8 cellular contexts compared by ENCODE assay signal in the genomic region with DNA sequence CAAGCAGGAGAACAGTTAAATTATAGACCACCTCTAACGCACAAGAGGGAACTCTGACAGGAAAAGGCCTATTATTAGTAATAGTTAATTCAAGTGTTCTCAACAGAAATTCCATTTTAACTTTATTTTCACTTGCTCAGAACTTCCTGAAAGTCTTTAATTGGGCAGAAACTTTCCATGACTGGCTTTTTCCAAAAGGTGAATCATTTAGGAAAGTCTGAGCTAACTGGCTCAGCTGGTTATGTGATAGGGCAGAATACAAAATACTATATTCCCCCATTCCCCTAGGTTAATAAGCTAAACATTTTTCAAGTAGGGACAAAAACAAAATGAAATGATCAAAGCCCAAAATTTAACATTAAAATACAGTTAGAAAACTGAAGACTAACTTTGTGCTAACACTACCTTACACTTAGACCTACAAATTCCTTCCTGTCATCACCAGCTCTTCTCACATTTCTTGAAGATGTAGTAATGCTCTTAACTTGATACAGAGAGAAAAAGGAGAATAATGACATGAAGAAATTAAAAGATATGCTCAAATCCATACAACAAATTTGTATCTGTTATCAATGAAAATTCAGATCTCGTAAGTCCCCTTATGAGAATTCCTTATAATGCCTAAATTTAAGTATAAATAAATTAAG. TPM values are rescaled to one million over a fixed set of nuclear protein-coding genes. Genes with fewer than 3 reads are reported as not detected.
A peak's percentile ranks its signal among the peaks of the same experiment; 100 is the strongest.
DNase-seq lines count a peak whose midpoint lies in the region; ATAC-seq and TF ChIP-seq lines count a peak whose summit lies in the region.

No MANE protein-coding gene starts in this region.

- peaks cover 26% of the 10 kb centered on the region for H3K36me3 Mint-ChIP-seq in WTC11

- H3K27ac Mint-ChIP-seq in WTC11 = 0 out of 2 replicates have a peak overlapping the region, but pooled peaks have one; percentile 55

- CTCF ChIA-PET in WTC11 (lab: Charles Lee) = interaction anchor here (0.8 to 1.3 kb wide), 2 partner anchors 10 to 17 kb away, joined by 3 read pairs; no protein-coding TSS in a partner anchor

- no peak overlapping the region for H3K4me3 Mint-ChIP-seq in WTC11

- POLR2A ChIA-PET in WTC11 (lab: Charles Lee) = no interaction called here

- H3K9me3 Mint-ChIP-seq in WTC11 = no peaks in the 10 kb centered on the region

- no peak overlapping the region for H3K4me3 ChIP-seq in fibroblast of pulmonary artery (replicated peaks; ENCODE audit: low read depth, low read length)

- no peaks in the 10 kb centered on the region for H3K4me1 Mint-ChIP-seq in WTC11

- ATAC-seq in WTC11 (no peak), HG03342 (IDR thresholded peaks at IDR 0.05; ENCODE audit: unreplicated experiment) (no peak)

- DNase-seq in EL (peak; percentile 52), WTC11 (ENCODE audit: low spot score) (no peak), fibroblast of pulmonary artery (ENCODE audit: low read depth) (peak; percentile 62), pulmonary artery endothelial cell (ENCODE audit: low read depth, low spot score) (peak; percentile 62), islet precursor cell (no peak), Ammon's horn (ENCODE audit: low spot score) (no peak), LoVo (ENCODE audit: low spot score) (no peak)

- TF ChIP-seq CTCF in WTC11 (IDR thresholded peaks at IDR 0.05) = no peak
- TF ChIP-seq CTCF in fibroblast of pulmonary artery (IDR thresholded peaks at IDR 0.05; ENCODE audit: low read length, missing control alignments) = no peak

- H3K27me3 Mint-ChIP-seq in WTC11 (ENCODE audit: low read depth) = no peaks in the 10 kb centered on the region

TF ChIP-seq in WTC11, 78 proteins besides CTCF, POLR2A, EP300 and RAD21:
- TF ChIP-seq ZNF416 (CRISPR knock-in tag; IDR thresholded peaks at IDR 0.05) = no peak
- TF ChIP-seq, protein P1, sequence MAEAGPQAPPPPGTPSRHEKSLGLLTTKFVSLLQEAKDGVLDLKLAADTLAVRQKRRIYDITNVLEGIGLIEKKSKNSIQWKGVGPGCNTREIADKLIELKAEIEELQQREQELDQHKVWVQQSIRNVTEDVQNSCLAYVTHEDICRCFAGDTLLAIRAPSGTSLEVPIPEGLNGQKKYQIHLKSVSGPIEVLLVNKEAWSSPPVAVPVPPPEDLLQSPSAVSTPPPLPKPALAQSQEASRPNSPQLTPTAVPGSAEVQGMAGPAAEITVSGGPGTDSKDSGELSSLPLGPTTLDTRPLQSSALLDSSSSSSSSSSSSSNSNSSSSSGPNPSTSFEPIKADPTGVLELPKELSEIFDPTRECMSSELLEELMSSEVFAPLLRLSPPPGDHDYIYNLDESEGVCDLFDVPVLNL (CRISPR knock-in tag; IDR thresholded peaks at IDR 0.05; ENCODE audit: borderline replicate concordance, low read depth) = no peak
- TF ChIP-seq FOXJ3 (CRISPR knock-in tag; IDR thresholded peaks at IDR 0.05; ENCODE audit: borderline replicate concordance) = no peak
- TF ChIP-seq RORB (CRISPR knock-in tag; IDR thresholded peaks at IDR 0.05) = no peak
- TF ChIP-seq, protein P2, sequence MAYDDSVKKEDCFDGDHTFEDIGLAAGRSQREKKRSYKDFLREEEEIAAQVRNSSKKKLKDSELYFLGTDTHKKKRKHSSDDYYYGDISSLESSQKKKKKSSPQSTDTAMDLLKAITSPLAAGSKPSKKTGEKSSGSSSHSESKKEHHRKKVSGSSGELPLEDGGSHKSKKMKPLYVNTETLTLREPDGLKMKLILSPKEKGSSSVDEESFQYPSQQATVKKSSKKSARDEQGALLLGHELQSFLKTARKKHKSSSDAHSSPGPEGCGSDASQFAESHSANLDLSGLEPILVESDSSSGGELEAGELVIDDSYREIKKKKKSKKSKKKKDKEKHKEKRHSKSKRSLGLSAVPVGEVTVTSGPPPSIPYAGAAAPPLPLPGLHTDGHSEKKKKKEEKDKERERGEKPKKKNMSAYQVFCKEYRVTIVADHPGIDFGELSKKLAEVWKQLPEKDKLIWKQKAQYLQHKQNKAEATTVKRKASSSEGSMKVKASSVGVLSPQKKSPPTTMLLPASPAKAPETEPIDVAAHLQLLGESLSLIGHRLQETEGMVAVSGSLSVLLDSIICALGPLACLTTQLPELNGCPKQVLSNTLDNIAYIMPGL (CRISPR knock-in tag; IDR thresholded peaks at IDR 0.05) = no peak
- TF ChIP-seq ZNF263 (CRISPR knock-in tag; IDR thresholded peaks at IDR 0.05; ENCODE audit: low read depth) = no peak
- TF ChIP-seq, protein P3, sequence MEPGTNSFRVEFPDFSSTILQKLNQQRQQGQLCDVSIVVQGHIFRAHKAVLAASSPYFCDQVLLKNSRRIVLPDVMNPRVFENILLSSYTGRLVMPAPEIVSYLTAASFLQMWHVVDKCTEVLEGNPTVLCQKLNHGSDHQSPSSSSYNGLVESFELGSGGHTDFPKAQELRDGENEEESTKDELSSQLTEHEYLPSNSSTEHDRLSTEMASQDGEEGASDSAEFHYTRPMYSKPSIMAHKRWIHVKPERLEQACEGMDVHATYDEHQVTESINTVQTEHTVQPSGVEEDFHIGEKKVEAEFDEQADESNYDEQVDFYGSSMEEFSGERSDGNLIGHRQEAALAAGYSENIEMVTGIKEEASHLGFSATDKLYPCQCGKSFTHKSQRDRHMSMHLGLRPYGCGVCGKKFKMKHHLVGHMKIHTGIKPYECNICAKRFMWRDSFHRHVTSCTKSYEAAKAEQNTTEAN (CRISPR knock-in tag; IDR thresholded peaks at IDR 0.05) = no peak
- no peak for TF ChIP-seq SMAD4 (CRISPR knock-in tag; IDR thresholded peaks at IDR 0.05)
- TF ChIP-seq, protein P4, sequence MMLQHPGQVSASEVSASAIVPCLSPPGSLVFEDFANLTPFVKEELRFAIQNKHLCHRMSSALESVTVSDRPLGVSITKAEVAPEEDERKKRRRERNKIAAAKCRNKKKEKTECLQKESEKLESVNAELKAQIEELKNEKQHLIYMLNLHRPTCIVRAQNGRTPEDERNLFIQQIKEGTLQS (CRISPR knock-in tag; conservative IDR thresholded peaks at IDR 0.05) = no peak
- TF ChIP-seq, protein P5, sequence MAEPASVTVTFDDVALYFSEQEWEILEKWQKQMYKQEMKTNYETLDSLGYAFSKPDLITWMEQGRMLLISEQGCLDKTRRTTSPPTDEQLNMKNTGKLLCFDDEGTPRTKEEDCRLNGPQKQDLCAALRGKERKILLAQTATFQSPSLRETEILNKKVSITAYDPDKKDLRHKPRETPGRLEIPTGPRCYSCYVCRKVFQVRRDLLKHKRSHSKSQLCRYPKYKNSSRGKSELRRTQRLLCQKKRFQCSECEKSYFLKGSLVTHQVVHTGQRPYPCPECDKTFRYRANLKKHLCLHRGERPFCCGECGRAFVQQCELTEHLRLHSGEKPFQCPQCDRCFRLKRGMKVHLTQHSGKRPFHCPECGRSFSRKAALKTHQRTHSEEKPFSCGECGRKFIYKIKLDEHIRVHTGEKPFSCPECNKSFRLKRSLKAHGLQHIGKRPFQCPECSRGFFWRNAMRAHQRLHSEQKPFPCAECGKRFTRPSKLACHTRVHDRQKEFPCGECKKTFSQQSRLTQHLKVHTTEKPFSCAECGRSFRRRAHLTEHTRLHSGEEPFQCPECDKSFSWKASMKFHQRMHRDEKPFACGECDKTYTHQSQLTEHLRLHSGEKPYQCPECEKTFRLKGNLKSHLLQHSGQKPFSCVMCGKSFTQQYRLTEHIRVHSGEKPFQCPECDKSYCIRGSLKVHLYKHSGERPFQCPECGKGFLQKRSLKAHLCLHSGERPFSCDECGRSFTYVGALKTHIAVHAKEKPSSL (CRISPR knock-in tag; conservative IDR thresholded peaks at IDR 0.05) = no peak
- TF ChIP-seq, protein P6, sequence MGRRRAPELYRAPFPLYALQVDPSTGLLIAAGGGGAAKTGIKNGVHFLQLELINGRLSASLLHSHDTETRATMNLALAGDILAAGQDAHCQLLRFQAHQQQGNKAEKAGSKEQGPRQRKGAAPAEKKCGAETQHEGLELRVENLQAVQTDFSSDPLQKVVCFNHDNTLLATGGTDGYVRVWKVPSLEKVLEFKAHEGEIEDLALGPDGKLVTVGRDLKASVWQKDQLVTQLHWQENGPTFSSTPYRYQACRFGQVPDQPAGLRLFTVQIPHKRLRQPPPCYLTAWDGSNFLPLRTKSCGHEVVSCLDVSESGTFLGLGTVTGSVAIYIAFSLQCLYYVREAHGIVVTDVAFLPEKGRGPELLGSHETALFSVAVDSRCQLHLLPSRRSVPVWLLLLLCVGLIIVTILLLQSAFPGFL (CRISPR knock-in tag; IDR thresholded peaks at IDR 0.05; ENCODE audit: borderline replicate concordance) = no peak
- TF ChIP-seq, protein P7, sequence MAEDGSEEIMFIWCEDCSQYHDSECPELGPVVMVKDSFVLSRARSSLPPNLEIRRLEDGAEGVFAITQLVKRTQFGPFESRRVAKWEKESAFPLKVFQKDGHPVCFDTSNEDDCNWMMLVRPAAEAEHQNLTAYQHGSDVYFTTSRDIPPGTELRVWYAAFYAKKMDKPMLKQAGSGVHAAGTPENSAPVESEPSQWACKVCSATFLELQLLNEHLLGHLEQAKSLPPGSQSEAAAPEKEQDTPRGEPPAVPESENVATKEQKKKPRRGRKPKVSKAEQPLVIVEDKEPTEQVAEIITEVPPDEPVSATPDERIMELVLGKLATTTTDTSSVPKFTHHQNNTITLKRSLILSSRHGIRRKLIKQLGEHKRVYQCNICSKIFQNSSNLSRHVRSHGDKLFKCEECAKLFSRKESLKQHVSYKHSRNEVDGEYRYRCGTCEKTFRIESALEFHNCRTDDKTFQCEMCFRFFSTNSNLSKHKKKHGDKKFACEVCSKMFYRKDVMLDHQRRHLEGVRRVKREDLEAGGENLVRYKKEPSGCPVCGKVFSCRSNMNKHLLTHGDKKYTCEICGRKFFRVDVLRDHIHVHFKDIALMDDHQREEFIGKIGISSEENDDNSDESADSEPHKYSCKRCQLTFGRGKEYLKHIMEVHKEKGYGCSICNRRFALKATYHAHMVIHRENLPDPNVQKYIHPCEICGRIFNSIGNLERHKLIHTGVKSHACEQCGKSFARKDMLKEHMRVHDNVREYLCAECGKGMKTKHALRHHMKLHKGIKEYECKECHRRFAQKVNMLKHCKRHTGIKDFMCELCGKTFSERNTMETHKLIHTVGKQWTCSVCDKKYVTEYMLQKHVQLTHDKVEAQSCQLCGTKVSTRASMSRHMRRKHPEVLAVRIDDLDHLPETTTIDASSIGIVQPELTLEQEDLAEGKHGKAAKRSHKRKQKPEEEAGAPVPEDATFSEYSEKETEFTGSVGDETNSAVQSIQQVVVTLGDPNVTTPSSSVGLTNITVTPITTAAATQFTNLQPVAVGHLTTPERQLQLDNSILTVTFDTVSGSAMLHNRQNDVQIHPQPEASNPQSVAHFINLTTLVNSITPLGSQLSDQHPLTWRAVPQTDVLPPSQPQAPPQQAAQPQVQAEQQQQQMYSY (CRISPR knock-in tag; IDR thresholded peaks at IDR 0.05) = no peak
- TF ChIP-seq TEAD4 (CRISPR knock-in tag; IDR thresholded peaks at IDR 0.05) = no peak

RNA-seq across cellular contexts. Expression of a gene that starts 31.0 kb away (rescaled TPM):
- total RNA-seq in WTC11 (2021) = 79.2 to 102 TPM (median 98.0 TPM) in 3 replicates
- total RNA-seq in pulmonary artery endothelial cell = 51.0 and 55.1 TPM in 2 replicates

Comparison
In these comparisons a context has a peak if more than half of its experiments do, and no peak if none do; other contexts are left out.
1. DNase-seq: peak in EL (single experiment), fibroblast of pulmonary artery (single experiment) and pulmonary artery endothelial cell (single experiment); none in WTC11 (single experiment), islet precursor cell (single experiment), Ammon's horn (single experiment) and LoVo (single experiment).